In the genomic region with DNA sequence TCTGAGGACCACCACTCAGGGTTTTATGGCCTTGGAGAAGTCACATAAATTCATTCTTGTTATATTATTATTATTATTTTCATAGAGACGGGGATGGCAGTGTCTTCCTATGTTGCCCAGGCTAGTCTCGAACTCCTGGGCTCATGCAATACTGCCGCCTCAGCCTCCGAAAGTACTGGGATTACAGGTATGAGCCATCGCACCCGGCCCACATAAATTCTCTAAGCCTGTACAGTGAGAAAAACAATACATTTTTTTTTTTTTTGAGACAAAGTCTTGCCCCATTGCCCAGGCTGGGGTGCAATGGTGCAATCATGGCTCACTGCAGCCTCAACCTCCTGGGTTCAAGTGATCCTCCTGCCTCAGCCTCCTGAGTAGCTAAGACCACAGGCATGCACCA, we compare ENCODE assay signal across 9 cellular contexts. TPM values are rescaled to one million over a fixed set of nuclear protein-coding genes. Genes with fewer than 3 reads are reported as not detected.
DNase-seq lines count a peak whose midpoint lies in the region; ATAC-seq and TF ChIP-seq lines count a peak whose summit lies in the region.
"Had no signal": no experiment of that assay in that cellular context is flagged by ENCODE, and none has a peak within 500 bp of the region (broad histone marks: within the 10 kb centered on the region; RNA-seq: fewer than 3 reads in every experiment).

No MANE protein-coding gene starts in this region.

- DNase-seq in activated naive CD8-positive, alpha-beta T cell treated with anti-CD3 and anti-CD28 coated beads for 36 hours: no peak
- no peak for DNase-seq in mesothelial cell of epicardium (ENCODE audit: low spot score in 2 of 2, unreplicated experiment in 2 of 2)
- DNase-seq in endothelial cell (ENCODE audit: low spot score): no peak
- DNase-seq in retina: no peak

- H3K36me3 ChIP-seq in BLaER1 treated with 17β-estradiol and CSF1 and Interleukin-3, amounts not matched to agents 10 nM and 100 nM: peaks cover 0 to 16% (median 5%) of the 10 kb centered on the region in 11 experiments; a peak in 9 of 22 replicates
- H3K36me3 ChIP-seq in HUES48 (ENCODE audit: control insufficient read depth, insufficient read depth, low read length): peaks cover 10% of the 10 kb centered on the region

- H3K4me1 ChIP-seq in BLaER1 treated with 17β-estradiol and CSF1 and Interleukin-3, amounts not matched to agents 10 nM and 100 nM: peaks cover 35 to 70% (median 60%) of the 10 kb centered on the region in 10 experiments
- H3K4me1 ChIP-seq in HUES48 (ENCODE audit: control insufficient read depth, insufficient read depth, low read length): no peaks in the 10 kb centered on the region

- H3K9ac ChIP-seq in BLaER1 treated with 17β-estradiol and CSF1 and Interleukin-3, amounts not matched to agents 10 nM and 100 nM: peak overlapping the region; percentile 88 to 99 (median 96)
- H3K9ac ChIP-seq in HUES48 (ENCODE audit: low read depth, low read length): no peak overlapping the region

- no peak for ATAC-seq in GM21447 (IDR thresholded peaks at IDR 0.05; ENCODE audit: unreplicated experiment)
- ATAC-seq in HG03442 (IDR thresholded peaks at IDR 0.05; ENCODE audit: unreplicated experiment): no peak

- H3K27ac Mint-ChIP-seq in activated naive CD8-positive, alpha-beta T cell treated with anti-CD3 and anti-CD28 coated beads for 36 hours: no peak overlapping the region
- no peak overlapping the region for H3K27ac Mint-ChIP-seq in mesothelial cell of epicardium
- H3K27ac Mint-ChIP-seq in endothelial cell (ENCODE audit: unreplicated experiment): no peak overlapping the region

- H3K4me3 ChIP-seq in BLaER1 treated with 17β-estradiol and CSF1 and Interleukin-3, amounts not matched to agents 10 nM and 100 nM: peak overlapping the region; percentile 75 to 98 (median 84)
- peak overlapping the region; percentile 90; the same call in 1 of the 2 replicates for H3K4me3 ChIP-seq in HUES48 (ENCODE audit: low read depth, low read length)

- H3K4me2 ChIP-seq in BLaER1 treated with 17β-estradiol and CSF1 and Interleukin-3, amounts not matched to agents 10 nM and 100 nM: peak overlapping the region; percentile 59 to 99 (median 96)

- no peaks in the 10 kb centered on the region for H3K27me3 ChIP-seq in BLaER1 treated with 17β-estradiol and CSF1 and Interleukin-3, amounts not matched to agents 10 nM and 100 nM
- no peaks in the 10 kb centered on the region for H3K27me3 ChIP-seq in HUES48 (ENCODE audit: control insufficient read depth, insufficient read depth, low read length)
- H3K27me3 ChIP-seq: adrenal gland had no signal

- peaks cover 17% of the 10 kb centered on the region for H3K36me3 Mint-ChIP-seq in activated naive CD8-positive, alpha-beta T cell treated with anti-CD3 and anti-CD28 coated beads for 36 hours
- H3K36me3 Mint-ChIP-seq in mesothelial cell of epicardium (peaks cover 2% of the 10 kb centered on the region), endothelial cell (ENCODE audit: low read depth, unreplicated experiment) (peaks cover 4% of the 10 kb centered on the region)

- H4K20me1 ChIP-seq in BLaER1 treated with 17β-estradiol and CSF1 and Interleukin-3, amounts not matched to agents 10 nM and 100 nM: peaks cover 34 to 42% (median 41%) of the 10 kb centered on the region in 11 experiments

- H3K4me1 Mint-ChIP-seq in activated naive CD8-positive, alpha-beta T cell treated with anti-CD3 and anti-CD28 coated beads for 36 hours: peaks cover 35% of the 10 kb centered on the region
- peaks cover 27% of the 10 kb centered on the region for H3K4me1 Mint-ChIP-seq in mesothelial cell of epicardium
- H3K4me1 Mint-ChIP-seq in endothelial cell (ENCODE audit: unreplicated experiment): peaks cover 19% of the 10 kb centered on the region

- H3K9me3 Mint-ChIP-seq in activated naive CD8-positive, alpha-beta T cell treated with anti-CD3 and anti-CD28 coated beads for 36 hours: no peaks in the 10 kb centered on the region
- H3K9me3 Mint-ChIP-seq in mesothelial cell of epicardium (no peaks in the 10 kb centered on the region), endothelial cell (ENCODE audit: unreplicated experiment) (no peaks in the 10 kb centered on the region)

- H3K9me3 ChIP-seq in BLaER1 treated with 17β-estradiol and CSF1 and Interleukin-3, amounts not matched to agents 10 nM and 100 nM (replicated peaks in 1 of 11): no peaks in the 10 kb centered on the region
- no peaks in the 10 kb centered on the region for H3K9me3 ChIP-seq in HUES48 (ENCODE audit: control insufficient read depth, insufficient read depth, low read length)
- H3K9me3 ChIP-seq: adrenal gland had no signal

- H3K27me3 Mint-ChIP-seq in activated naive CD8-positive, alpha-beta T cell treated with anti-CD3 and anti-CD28 coated beads for 36 hours: no peaks in the 10 kb centered on the region
- no peaks in the 10 kb centered on the region for H3K27me3 Mint-ChIP-seq in mesothelial cell of epicardium (ENCODE audit: low read depth)
- peaks cover 8% of the 10 kb centered on the region for H3K27me3 Mint-ChIP-seq in endothelial cell (ENCODE audit: unreplicated experiment)

- peak overlapping the region; percentile 85 to 97 (median 95) for H3K27ac ChIP-seq in BLaER1 treated with 17β-estradiol and CSF1 and Interleukin-3, amounts not matched to agents 10 nM and 100 nM
- H3K27ac ChIP-seq in HUES48 (ENCODE audit: low read depth, low read length): no peak overlapping the region

- H3K4me3 Mint-ChIP-seq in activated naive CD8-positive, alpha-beta T cell treated with anti-CD3 and anti-CD28 coated beads for 36 hours: peak overlapping the region; percentile 42
- H3K4me3 Mint-ChIP-seq in mesothelial cell of epicardium: peak overlapping the region; percentile 20
- H3K4me3 Mint-ChIP-seq in endothelial cell (ENCODE audit: unreplicated experiment): no peak overlapping the region

- TF ChIP-seq CTCF in mesothelial cell of epicardium (IDR thresholded peaks at IDR 0.05; ENCODE audit: unreplicated experiment) (no peak), endothelial cell (IDR thresholded peaks at IDR 0.05; ENCODE audit: unreplicated experiment) (no peak)

RNA-seq across cellular contexts. Expression of gene FASTKD5, which starts 0.8 kb away (rescaled TPM):
- 10 to 100 TPM; 27.2 to 28.3 TPM for total RNA-seq in activated naive CD8-positive, alpha-beta T cell treated with anti-CD3 and anti-CD28 coated beads for 36 hours
- total RNA-seq in mesothelial cell of epicardium (19.1 to 19.8 TPM (median 19.7 TPM) in 3 replicates), endothelial cell (ENCODE audit: unreplicated experiment) (17.2 TPM)

RNA-seq across cellular contexts. Expression of gene UBOX5, which starts 0.8 kb away (rescaled TPM):
- 1 to 10 TPM; 4.5 to 4.9 TPM for total RNA-seq in activated naive CD8-positive, alpha-beta T cell treated with anti-CD3 and anti-CD28 coated beads for 36 hours
- total RNA-seq in mesothelial cell of epicardium: 11.6 to 12.3 TPM (median 11.6 TPM) in 3 replicates
- total RNA-seq in endothelial cell (ENCODE audit: unreplicated experiment): 6.9 TPM

RNA-seq across cellular contexts. Expression of gene LZTS3, which starts 12.9 kb away (rescaled TPM):
- total RNA-seq in activated naive CD8-positive, alpha-beta T cell treated with anti-CD3 and anti-CD28 coated beads for 36 hours: 1 to 10 TPM; 1.6 TPM
- 14.1 to 15.1 TPM (median 14.2 TPM) in 3 replicates for total RNA-seq in mesothelial cell of epicardium
- 6.1 TPM for total RNA-seq in endothelial cell (ENCODE audit: unreplicated experiment)

RNA-seq across cellular contexts. Expression of gene DDRGK1, which starts 44.1 kb away (rescaled TPM):
- 10 to 100 TPM; 58.8 to 62.0 TPM for total RNA-seq in activated naive CD8-positive, alpha-beta T cell treated with anti-CD3 and anti-CD28 coated beads for 36 hours
- total RNA-seq in mesothelial cell of epicardium (62.7 to 63.0 TPM (median 63.0 TPM) in 3 replicates), endothelial cell (ENCODE audit: unreplicated experiment) (45.3 TPM)

RNA-seq across cellular contexts. Expression of gene ITPA, which starts 48.9 kb away (rescaled TPM):
- 10 to 100 TPM; 70.7 to 74.0 TPM for total RNA-seq in activated naive CD8-positive, alpha-beta T cell treated with anti-CD3 and anti-CD28 coated beads for 36 hours
- total RNA-seq in mesothelial cell of epicardium (54.7 to 59.3 TPM (median 57.6 TPM) in 3 replicates), endothelial cell (ENCODE audit: unreplicated experiment) (45.9 TPM)
